7 cellular contexts compared by ENCODE assay signal in genomic region chr19:13978721-13979191, GRCh38. TPM values are rescaled to one million over a fixed set of nuclear protein-coding genes. Genes with fewer than 3 reads are reported as not detected.
DNase-seq lines count a peak whose midpoint lies in the region; FAIRE-seq and TF ChIP-seq lines count a peak whose summit lies in the region.
"Had no signal": no experiment of that assay in that cellular context is flagged by ENCODE, and none has a peak within 500 bp of the region (broad histone marks: within the 10 kb centered on the region; RNA-seq: fewer than 3 reads in every experiment).

No MANE protein-coding gene starts in this region.

- TF ChIP-seq CTCF in OCI-LY1 (IDR thresholded peaks at IDR 0.05; ENCODE audit: low read length) (no peak), fibroblast of lung (conservative IDR thresholded peaks at IDR 0.05 in 1 of 2, IDR thresholded peaks at IDR 0.05 in 1 of 2; ENCODE audit: low read depth in 1 of 2, low read length in 2 of 2) (no peak)

- H3K9me2 ChIP-seq in OCI-LY1 (ENCODE audit: low read depth, low read length), result no peaks in the 10 kb centered on the region

- H3K4me3 ChIP-seq in OCI-LY1 (ENCODE audit: low read depth, low read length, poor library complexity, severe bottlenecking) (peak overlapping the region; percentile 40), fibroblast of lung (replicated peaks in 1 of 4; ENCODE audit: control extremely low read depth in 1 of 4, insufficient read depth in 1 of 4, low read depth in 3 of 4, low read length in 4 of 4) (peak overlapping the region in 1 of 4 experiments; percentile 7), skeletal muscle tissue (ENCODE audit: low read length in 3 of 3) (peak overlapping the region; percentile 14 to 35 (median 14))

- TF ChIP-seq POLR2A in H54 (IDR thresholded peaks at IDR 0.05; ENCODE audit: low read depth, low read length), result no peak

- H4K20me1 ChIP-seq in OCI-LY1 (ENCODE audit: insufficient read depth, low read length), result no peaks in the 10 kb centered on the region
- no peaks in the 10 kb centered on the region for H4K20me1 ChIP-seq in fibroblast of lung (ENCODE audit: control insufficient read depth, extremely low read depth, insufficient read depth, low read length)

- no peak overlapping the region for H2AFZ ChIP-seq in OCI-LY1 (ENCODE audit: low read length)
- H2AFZ ChIP-seq in fibroblast of lung (ENCODE audit: low read length), result no peak overlapping the region

- H3K9me3 ChIP-seq in OCI-LY1 (ENCODE audit: low read length) (no peaks in the 10 kb centered on the region), fibroblast of lung (ENCODE audit: control insufficient read depth, insufficient read depth, low read depth, low read length) (no peaks in the 10 kb centered on the region), skeletal muscle tissue (ENCODE audit: control insufficient read depth in 3 of 3, low read length in 3 of 3) (no peaks in the 10 kb centered on the region)

- DNase-seq in fibroblast of lung (ENCODE audit: low read depth in 2 of 2), result no peak
- no peak for DNase-seq in T1000 (lab: John Stamatoyannopoulos, UW)
- DNase-seq in H54 (ENCODE audit: insufficient read length, low spot score), result no peak
- DNase-seq in NCI-H1436 (lab: John Stamatoyannopoulos, UW), result no peak

- peaks cover 23% of the 10 kb centered on the region; the same call in 1 of the 2 replicates for H3K27me3 ChIP-seq in OCI-LY1 (ENCODE audit: insufficient read depth, low read length)
- no peaks in the 10 kb centered on the region for H3K27me3 ChIP-seq in fibroblast of lung (ENCODE audit: control insufficient read depth, insufficient read depth, low read length)
- H3K27me3 ChIP-seq in skeletal muscle tissue (ENCODE audit: control insufficient read depth in 3 of 3, insufficient read depth in 3 of 3, low read length in 3 of 3), result no peaks in the 10 kb centered on the region

- H3K4me2 ChIP-seq in OCI-LY1 (ENCODE audit: low read length), result peak overlapping the region; percentile 51
- peak overlapping the region; percentile 40 for H3K4me2 ChIP-seq in fibroblast of lung (ENCODE audit: extremely low read depth, insufficient read depth, low read length)

- H3F3A ChIP-seq in OCI-LY1 (ENCODE audit: insufficient read depth, low read length), result no peaks in the 10 kb centered on the region; the same call in 1 of the 2 replicates

- no peaks in the 10 kb centered on the region for H3K79me2 ChIP-seq in OCI-LY1 (ENCODE audit: insufficient read depth, low read length)
- H3K79me2 ChIP-seq in fibroblast of lung (ENCODE audit: control insufficient read depth, insufficient read depth, low read length), result no peaks in the 10 kb centered on the region

- H3K27ac ChIP-seq in OCI-LY1 (ENCODE audit: low read depth, low read length, poor library complexity, severe bottlenecking) (no peak overlapping the region), fibroblast of lung (ENCODE audit: insufficient read depth, low read length) (no peak overlapping the region), skeletal muscle tissue (ENCODE audit: low read depth, low read length) (no peak overlapping the region)

- H3K4me1 ChIP-seq in OCI-LY1 (ENCODE audit: insufficient read depth, low read length, severe bottlenecking) (peaks cover 24% of the 10 kb centered on the region), fibroblast of lung (ENCODE audit: control insufficient read depth, extremely low read depth, insufficient read depth, low read length) (peaks cover 2% of the 10 kb centered on the region), skeletal muscle tissue (ENCODE audit: control insufficient read depth in 3 of 3, insufficient read depth in 3 of 3, low read length in 3 of 3) (peaks cover 28 to 50% (median 42%) of the 10 kb centered on the region in 3 donors)

- H3K9ac ChIP-seq in OCI-LY1 (ENCODE audit: low read length), result peak overlapping the region; percentile 18; the same call in 1 of the 2 replicates
- no peak overlapping the region for H3K9ac ChIP-seq in fibroblast of lung (ENCODE audit: insufficient read depth, low read length)
- peak overlapping the region in 2 of 3 donors; percentile 57 to 68 for H3K9ac ChIP-seq in skeletal muscle tissue (ENCODE audit: low read depth in 1 of 3, low read length in 3 of 3)

- H3K36me3 ChIP-seq in OCI-LY1 (ENCODE audit: insufficient read depth, low read length), result peaks cover 3% of the 10 kb centered on the region; the same call in 1 of the 2 replicates
- H3K36me3 ChIP-seq in fibroblast of lung (ENCODE audit: control insufficient read depth, insufficient read depth, low read length), result peaks cover 3% of the 10 kb centered on the region
- peaks cover 0 to 12% (median 8%) of the 10 kb centered on the region in 3 donors for H3K36me3 ChIP-seq in skeletal muscle tissue (ENCODE audit: control insufficient read depth in 3 of 3, insufficient read depth in 3 of 3, low read length in 3 of 3)

- FAIRE-seq in H54 (lab: Jason Lieb, UNC), result no peak

RNA-seq across cellular contexts. Expression of gene DCAF15, which starts 26.4 kb away (rescaled TPM):
- 5.1 and 6.3 TPM in 2 replicates for total RNA-seq in fibroblast of lung
- polyA plus RNA-seq in fibroblast of lung, result 9.5 and 14.3 TPM in 2 replicates
- 11.0 and 23.0 TPM in 2 replicates for polyA plus RNA-seq in fibroblast of lung (2012)
- 13.7 and 40.2 TPM in 2 replicates for polyA minus RNA-seq in fibroblast of lung (ENCODE audit: low replicate concordance)
- total RNA-seq in skeletal muscle tissue, result 6.3 TPM

RNA-seq across cellular contexts. Expression of gene RFX1, which starts 27.4 kb away (rescaled TPM):
- total RNA-seq in fibroblast of lung, result 1.0 and 2.6 TPM in 2 replicates
- 0.44 and 2.4 TPM in 2 replicates for polyA plus RNA-seq in fibroblast of lung
- polyA plus RNA-seq in fibroblast of lung (2012), result 4.3 and 6.7 TPM in 2 replicates
- 3.3 and 5.5 TPM in 2 replicates for polyA minus RNA-seq in fibroblast of lung (ENCODE audit: low replicate concordance)
- 4.7 TPM for total RNA-seq in skeletal muscle tissue

RNA-seq across cellular contexts. Expression of gene PODNL1, which starts 40.5 kb away (rescaled TPM):
- total RNA-seq in fibroblast of lung, result 1.0 and 2.1 TPM in 2 replicates
- 3.5 and 6.9 TPM in 2 replicates for polyA plus RNA-seq in fibroblast of lung
- polyA plus RNA-seq in fibroblast of lung (2012), result 6.4 and 13.3 TPM in 2 replicates
- polyA minus RNA-seq in fibroblast of lung (ENCODE audit: low replicate concordance), result 1.3 and 10.2 TPM in 2 replicates
- total RNA-seq in skeletal muscle tissue, result not detected
- polyA plus RNA-seq: immature natural killer cell had no signal

RNA-seq across cellular contexts. Expression of gene RLN3, which starts 49.2 kb away (rescaled TPM):
- total RNA-seq in fibroblast of lung (not detected in 2 replicates), skeletal muscle tissue (not detected)
- not detected in 2 replicates for polyA plus RNA-seq in fibroblast of lung
- not detected in 2 replicates for polyA plus RNA-seq in fibroblast of lung (2012)
- polyA minus RNA-seq in fibroblast of lung (ENCODE audit: low replicate concordance), result not detected in 2 replicates
- polyA plus RNA-seq: immature natural killer cell had no signal

RNA-seq across cellular contexts. Expression of gene IL27RA, which starts 52.8 kb away (rescaled TPM):
- 2.1 and 2.6 TPM in 2 replicates for total RNA-seq in fibroblast of lung
- 0.84 and 1.2 TPM in 2 replicates for polyA plus RNA-seq in fibroblast of lung
- polyA plus RNA-seq in fibroblast of lung (2012), result 1.0 and 1.4 TPM in 2 replicates
- polyA minus RNA-seq in fibroblast of lung (ENCODE audit: low replicate concordance), result 0.85 and 0.98 TPM in 2 replicates
- total RNA-seq in skeletal muscle tissue, result 2.6 TPM
